ENCODE assay signal across 14 cellular contexts in the genomic region with DNA sequence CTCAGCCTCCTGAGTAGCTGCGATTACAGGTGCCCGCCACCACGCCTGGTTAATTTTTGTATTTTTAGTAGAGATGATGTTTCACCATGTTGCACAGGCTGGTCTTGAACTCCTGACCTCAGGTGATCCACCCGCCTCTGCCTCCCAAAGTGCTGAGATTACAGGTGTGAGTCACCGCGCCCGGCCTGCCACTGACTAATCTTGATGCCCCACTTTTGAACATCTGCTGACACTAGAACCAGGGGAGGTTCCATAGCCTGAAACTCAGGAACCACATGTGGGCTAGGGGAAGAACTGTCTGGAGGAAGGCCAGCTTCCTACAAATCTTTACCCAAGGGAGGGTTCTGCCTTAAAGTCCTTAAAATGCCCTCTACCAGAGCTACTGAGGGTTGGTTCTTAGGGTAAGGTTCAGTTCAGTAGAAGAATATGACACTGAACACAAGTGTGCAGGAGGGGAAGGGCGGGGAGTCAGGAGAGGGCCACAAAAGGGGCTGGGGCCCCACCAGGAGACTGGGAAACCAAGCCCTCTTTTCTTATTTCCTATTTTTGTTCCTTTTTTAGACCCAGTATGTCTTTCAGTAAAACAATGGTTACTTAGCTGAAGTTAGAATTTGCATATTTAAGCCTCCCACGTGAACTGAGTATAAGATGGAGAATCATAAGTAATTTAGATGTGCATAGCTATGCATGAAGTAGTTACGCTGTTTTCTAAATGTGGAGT. TPM values are rescaled to one million over a fixed set of nuclear protein-coding genes. Genes with fewer than 3 reads are reported as not detected.
DNase-seq lines count a peak whose midpoint lies in the region; ATAC-seq and TF ChIP-seq lines count a peak whose summit lies in the region.
"Had no signal": no experiment of that assay in that cellular context is flagged by ENCODE, and none has a peak within 500 bp of the region (broad histone marks: within the 10 kb centered on the region; RNA-seq: fewer than 3 reads in every experiment).

No MANE protein-coding gene starts in this region.

- H3K4me1 Mint-ChIP-seq in activated naive CD4-positive, alpha-beta T cell treated with anti-CD3 and anti-CD28 coated beads, Interleukin-2, amount 10 ng/mL, durations not matched to agents 7 days and 5 days: peaks cover 9% of the 10 kb centered on the region
- H3K4me1 Mint-ChIP-seq in activated B cell treated with CpG ODN at 0.5 μM for 24 hours: peaks cover 23% of the 10 kb centered on the region

- no peak overlapping the region for H3K4me3 ChIP-seq in HEK293 (ENCODE audit: low read depth, low read length)
- no peak overlapping the region for H3K4me3 ChIP-seq in neutrophil (ENCODE audit: low read depth in 1 of 2, low read length in 1 of 2)
- H3K4me3 ChIP-seq: cardiac muscle cell had no signal

- intact Hi-C loops in activated B cell treated with CpG ODN at 0.5 μM for 24 hours (cut with micrococcal nuclease): no loop called here

- TF ChIP-seq CTCF in HEK293 (tag by site-specific recombination; IDR thresholded peaks at IDR 0.05) (no peak), activated B cell treated with CpG ODN at 0.5 μM for 24 hours (IDR thresholded peaks at IDR 0.05) (no peak), neutrophil (IDR thresholded peaks at IDR 0.05) (no peak)

- peaks cover 43% of the 10 kb centered on the region for H3K27me3 Mint-ChIP-seq in activated naive CD4-positive, alpha-beta T cell treated with anti-CD3 and anti-CD28 coated beads, Interleukin-2, amount 10 ng/mL, durations not matched to agents 7 days and 5 days
- no peaks in the 10 kb centered on the region for H3K27me3 Mint-ChIP-seq in activated B cell treated with CpG ODN at 0.5 μM for 24 hours

- H3K4me3 Mint-ChIP-seq in activated naive CD4-positive, alpha-beta T cell treated with anti-CD3 and anti-CD28 coated beads, Interleukin-2, amount 10 ng/mL, durations not matched to agents 7 days and 5 days: no peak overlapping the region
- no peak overlapping the region for H3K4me3 Mint-ChIP-seq in activated B cell treated with CpG ODN at 0.5 μM for 24 hours

- CTCF ChIA-PET in activated naive CD4-positive, alpha-beta T cell treated with anti-CD3 and anti-CD28 coated beads, Interleukin-2, amount 10 ng/mL, durations not matched to agents 7 days and 5 days (lab: Charles Lee): no interaction called here
- CTCF ChIA-PET in HEK293 (lab: Yijun Ruan, JAX) (interaction anchor here (0.6 kb wide), 1 partner anchor 994 kb away, joined by 3 read pairs; no protein-coding TSS in a partner anchor), activated B cell treated with CpG ODN at 0.5 μM for 24 hours (lab: Charles Lee) (no interaction called here)

- H3K9me3 ChIP-seq in HEK293 (ENCODE audit: control insufficient read depth, insufficient read depth, low read depth, low read length) (no peaks in the 10 kb centered on the region), neutrophil (no peaks in the 10 kb centered on the region)

- H3K36me3 ChIP-seq in HEK293 (ENCODE audit: control insufficient read depth in 2 of 2, insufficient read depth in 1 of 2, low read length in 2 of 2) (no peaks in the 10 kb centered on the region), neutrophil (no peaks in the 10 kb centered on the region)
- H3K36me3 ChIP-seq: cardiac muscle cell had no signal

- peak; percentile 22 for DNase-seq in activated naive CD4-positive, alpha-beta T cell treated with Interleukin-2 at 50 U/mL for 16 hours
- DNase-seq in activated naive CD4-positive, alpha-beta T cell treated with anti-CD3 and anti-CD28 coated beads, Interleukin-2, amount 10 ng/mL, durations not matched to agents 7 days and 5 days: no peak
- no peak for DNase-seq in activated B cell treated with CpG ODN at 0.5 μM for 24 hours
- DNase-seq: IMR-90, NCI-H1694 treated with DMSO at 0.1 percent for 48 hours, PC-3, retina, T1000 had no signal

- no peaks in the 10 kb centered on the region for H3K9me3 Mint-ChIP-seq in activated naive CD4-positive, alpha-beta T cell treated with anti-CD3 and anti-CD28 coated beads, Interleukin-2, amount 10 ng/mL, durations not matched to agents 7 days and 5 days
- H3K9me3 Mint-ChIP-seq in activated B cell treated with CpG ODN at 0.5 μM for 24 hours: no peaks in the 10 kb centered on the region

- H3K27ac Mint-ChIP-seq in activated naive CD4-positive, alpha-beta T cell treated with anti-CD3 and anti-CD28 coated beads, Interleukin-2, amount 10 ng/mL, durations not matched to agents 7 days and 5 days: no peak overlapping the region
- no peak overlapping the region for H3K27ac Mint-ChIP-seq in activated B cell treated with CpG ODN at 0.5 μM for 24 hours

- H3K27me3 ChIP-seq in neutrophil: no peaks in the 10 kb centered on the region
- H3K27me3 ChIP-seq: cardiac muscle cell had no signal

- H3K4me1 ChIP-seq in HEK293 (ENCODE audit: control insufficient read depth, insufficient read depth, low read length) (peaks cover 42% of the 10 kb centered on the region), neutrophil (ENCODE audit: control insufficient read depth in 1 of 2, insufficient read depth in 1 of 2, low read depth in 1 of 2, low read length in 1 of 2) (peaks cover 72 to 74% of the 10 kb centered on the region in 2 experiments)

- POLR2A ChIA-PET in HEK293 (lab: Yijun Ruan, JAX) (no interaction called here), activated B cell treated with CpG ODN at 0.5 μM for 24 hours (lab: Charles Lee) (interaction anchor here (0.9 kb wide), 1 partner anchor 29 kb away, joined by 3 read pairs; no protein-coding TSS in a partner anchor)

- H3K27ac ChIP-seq in HEK293 (ENCODE audit: extremely low read depth, low read depth, low read length): 0 out of 2 replicates have a peak overlapping the region, but pooled peaks have one; percentile 19
- H3K27ac ChIP-seq in neutrophil: peak overlapping the region; percentile 97
- H3K27ac ChIP-seq: cardiac muscle cell had no signal

- H3K36me3 Mint-ChIP-seq in activated naive CD4-positive, alpha-beta T cell treated with anti-CD3 and anti-CD28 coated beads, Interleukin-2, amount 10 ng/mL, durations not matched to agents 7 days and 5 days: no peaks in the 10 kb centered on the region
- no peaks in the 10 kb centered on the region for H3K36me3 Mint-ChIP-seq in activated B cell treated with CpG ODN at 0.5 μM for 24 hours (ENCODE audit: low read depth)

- ATAC-seq in activated B cell treated with CpG ODN at 0.5 μM for 24 hours (ENCODE audit: low read depth): peak; percentile 45
- no peak for ATAC-seq in HG03354 (IDR thresholded peaks at IDR 0.05; ENCODE audit: poor library complexity, severe bottlenecking, unreplicated experiment)
- ATAC-seq in GM18858 (IDR thresholded peaks at IDR 0.05; ENCODE audit: unreplicated experiment): no peak
- ATAC-seq in HG03521 (IDR thresholded peaks at IDR 0.05; ENCODE audit: unreplicated experiment): no peak
- ATAC-seq: PC-3 had no signal

TF ChIP-seq in HEK293, 187 proteins besides CTCF, POLR2A, EP300 and RAD21:
- TF ChIP-seq, protein P1, sequence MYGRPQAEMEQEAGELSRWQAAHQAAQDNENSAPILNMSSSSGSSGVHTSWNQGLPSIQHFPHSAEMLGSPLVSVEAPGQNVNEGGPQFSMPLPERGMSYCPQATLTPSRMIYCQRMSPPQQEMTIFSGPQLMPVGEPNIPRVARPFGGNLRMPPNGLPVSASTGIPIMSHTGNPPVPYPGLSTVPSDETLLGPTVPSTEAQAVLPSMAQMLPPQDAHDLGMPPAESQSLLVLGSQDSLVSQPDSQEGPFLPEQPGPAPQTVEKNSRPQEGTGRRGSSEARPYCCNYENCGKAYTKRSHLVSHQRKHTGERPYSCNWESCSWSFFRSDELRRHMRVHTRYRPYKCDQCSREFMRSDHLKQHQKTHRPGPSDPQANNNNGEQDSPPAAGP (tag by site-specific recombination; IDR thresholded peaks at IDR 0.05): peak; percentile 52; the same call in 1 of the 2 replicates
- TF ChIP-seq ZNF302 (tag by site-specific recombination; IDR thresholded peaks at IDR 0.05; ENCODE audit: low read depth) (no peak), KLF1 (tag by site-specific recombination; IDR thresholded peaks at IDR 0.05) (0 out of 2 replicates have a peak, but pooled peaks have one; percentile 19)

RNA-seq across cellular contexts. Expression of a gene that starts 6.3 kb away (rescaled TPM):
- 33.0 and 36.0 TPM in 2 replicates for total RNA-seq in activated B cell treated with CpG ODN at 0.5 μM for 24 hours
